25 cellular contexts compared by ENCODE assay signal in the genomic region with DNA sequence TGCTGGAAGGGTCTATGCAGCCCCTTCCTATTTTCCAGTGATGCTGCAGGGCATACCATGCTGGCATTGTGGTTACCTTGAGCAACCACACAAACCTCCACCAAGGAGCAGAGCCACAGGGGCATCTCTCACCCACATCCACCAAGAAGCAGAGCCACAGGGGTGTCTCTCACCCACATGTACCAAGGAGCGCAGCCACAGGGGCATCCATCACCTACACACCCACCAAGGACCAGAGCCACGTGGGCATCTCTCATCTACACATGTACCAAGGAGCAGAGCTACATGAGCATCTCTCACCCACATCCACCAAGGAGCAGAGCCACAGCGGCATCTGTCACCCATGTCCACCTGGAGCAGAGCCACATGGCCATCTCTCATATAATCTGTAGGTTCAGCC. TPM values are rescaled to one million over a fixed set of nuclear protein-coding genes. Genes with fewer than 3 reads are reported as not detected.
DNase-seq lines count a peak whose midpoint lies in the region; ATAC-seq and TF ChIP-seq lines count a peak whose summit lies in the region.
"Had no signal": no experiment of that assay in that cellular context is flagged by ENCODE, and none has a peak within 500 bp of the region (broad histone marks: within the 10 kb centered on the region; RNA-seq: fewer than 3 reads in every experiment).

No MANE protein-coding gene starts in this region.

- ATAC-seq in activated T-cell treated with anti-CD3 and anti-CD28 coated beads, Interleukin-2, amount 50 U/mL, for 72 hours (replicated peaks in 1 of 2) = peak; percentile 29 to 51
- ATAC-seq in DND-41 (ENCODE audit: insufficient read depth, low read depth) (peak; percentile 47; the same call in 2 of the 3 replicates), GM21528 (IDR thresholded peaks at IDR 0.05; ENCODE audit: low FRiP score, unreplicated experiment) (no peak), GM19467 (IDR thresholded peaks at IDR 0.05; ENCODE audit: unreplicated experiment) (no peak)
- peak in 1 of 2 donors; percentile 43 for ATAC-seq in natural killer cell treated with Interleukin-12 subunit alpha and Interleukin-12 subunit beta and Interleukin-15 and Interleukin-18, amount 100 ng/mL, for 72 hours
- ATAC-seq: CD8-positive, alpha-beta T cell; PC-3; Right ventricle myocardium inferior; SK-N-SH treated with all-trans-retinoic acid at 6 μM for 48 hours had no signal

- no peak overlapping the region for H2AFZ ChIP-seq in DND-41 (ENCODE audit: low read depth, low read length)
- H2AFZ ChIP-seq: GM23248 had no signal

- peaks cover 27% of the 10 kb centered on the region for H3K4me1 Mint-ChIP-seq in activated T-cell treated with anti-CD3 and anti-CD28 coated beads, Interleukin-2, amount 50 U/mL, for 72 hours (ENCODE audit: low read depth)
- peaks cover 44% of the 10 kb centered on the region for H3K4me1 Mint-ChIP-seq in activated CD4-positive, alpha-beta memory T cell treated with anti-CD3 and anti-CD28 coated beads, Interleukin-2, amount 10 ng/mL, durations not matched to agents 7 days and 5 days
- peaks cover 10 to 16% of the 10 kb centered on the region in 2 donors for H3K4me1 Mint-ChIP-seq in natural killer cell treated with Interleukin-12 subunit alpha and Interleukin-12 subunit beta and Interleukin-15 and Interleukin-18, amount 100 ng/mL, for 72 hours (ENCODE audit: low read depth in 2 of 2)

- H3K79me2 ChIP-seq in DND-41 (ENCODE audit: insufficient read depth, low read length) = peaks cover 100% of the 10 kb centered on the region

- no peak overlapping the region for H3K27ac Mint-ChIP-seq in activated T-cell treated with anti-CD3 and anti-CD28 coated beads, Interleukin-2, amount 50 U/mL, for 72 hours
- peak overlapping the region; percentile 11 for H3K27ac Mint-ChIP-seq in activated CD4-positive, alpha-beta memory T cell treated with anti-CD3 and anti-CD28 coated beads, Interleukin-2, amount 10 ng/mL, durations not matched to agents 7 days and 5 days
- H3K27ac Mint-ChIP-seq in natural killer cell treated with Interleukin-12 subunit alpha and Interleukin-12 subunit beta and Interleukin-15 and Interleukin-18, amount 100 ng/mL, for 72 hours = peak overlapping the region; percentile 12 to 50
- H3K27ac Mint-ChIP-seq: CD8-positive, alpha-beta T cell; H9 had no signal

- H3K9ac ChIP-seq in DND-41 (ENCODE audit: low read depth, low read length) = no peak overlapping the region
- H3K9ac ChIP-seq: GM23248 had no signal

- CTCF ChIA-PET in activated CD4-positive, alpha-beta memory T cell treated with anti-CD3 and anti-CD28 coated beads, Interleukin-2, amount 10 ng/mL, durations not matched to agents 7 days and 5 days (lab: Charles Lee) = no interaction called here

- peaks cover 22% of the 10 kb centered on the region for H3K4me1 ChIP-seq in DND-41 (ENCODE audit: insufficient read depth, low read length)
- H3K4me1 ChIP-seq in BE2C = no peaks in the 10 kb centered on the region
- H3K4me1 ChIP-seq: SJCRH30 had no signal

- peak in 1 of 2 donors; percentile 16 for DNase-seq in activated T-cell treated with anti-CD3 and anti-CD28 coated beads, Interleukin-2, amount 50 U/mL, for 72 hours
- DNase-seq in activated T-cell treated with anti-CD3 and anti-CD28 coated beads for 4 hours (no peak), DND-41 (no peak), BE2C (no peak)
- DNase-seq in activated CD4-positive, alpha-beta memory T cell treated with anti-CD3 and anti-CD28 coated beads, Interleukin-2, amount 10 ng/mL, durations not matched to agents 7 days and 5 days = no peak
- DNase-seq in natural killer cell treated with Interleukin-12 subunit alpha and Interleukin-12 subunit beta and Interleukin-15 and Interleukin-18, amount 100 ng/mL, for 72 hours (ENCODE audit: low spot score) = no peak
- DNase-seq: C1 segment of cervical spinal cord; Caco-2; CD8-positive, alpha-beta T cell; GM23248; H9; KG1; MG63; NCI-H2029; NCI-H446; NCI-H524 treated with DMSO at 0.1 percent for 48 hours; NCI-H774; PC-3; SJCRH30 had no signal

- H3K27me3 Mint-ChIP-seq in activated T-cell treated with anti-CD3 and anti-CD28 coated beads, Interleukin-2, amount 50 U/mL, for 72 hours (ENCODE audit: low read depth) = no peaks in the 10 kb centered on the region
- no peaks in the 10 kb centered on the region for H3K27me3 Mint-ChIP-seq in activated CD4-positive, alpha-beta memory T cell treated with anti-CD3 and anti-CD28 coated beads, Interleukin-2, amount 10 ng/mL, durations not matched to agents 7 days and 5 days
- peaks cover 0 to 5% of the 10 kb centered on the region in 2 donors for H3K27me3 Mint-ChIP-seq in natural killer cell treated with Interleukin-12 subunit alpha and Interleukin-12 subunit beta and Interleukin-15 and Interleukin-18, amount 100 ng/mL, for 72 hours

- H3K4me2 ChIP-seq in DND-41 (ENCODE audit: insufficient read depth, low read length) = no peak overlapping the region; the same call in 1 of the 2 replicates

- H3K4me3 ChIP-seq in DND-41 (ENCODE audit: low read depth in 1 of 2, low read length in 2 of 2) = no peak overlapping the region
- no peak overlapping the region for H3K4me3 ChIP-seq in BE2C (ENCODE audit: low read depth, low read length)
- H3K4me3 ChIP-seq: GM23248, MG63, SJCRH30 had no signal

- POLR2A ChIA-PET in activated CD4-positive, alpha-beta memory T cell treated with anti-CD3 and anti-CD28 coated beads, Interleukin-2, amount 10 ng/mL, durations not matched to agents 7 days and 5 days (lab: Charles Lee) = no interaction called here

- H3K9me3 ChIP-seq in DND-41 (ENCODE audit: insufficient read depth, low read length, severe bottlenecking) = no peaks in the 10 kb centered on the region
- no peaks in the 10 kb centered on the region for H3K9me3 ChIP-seq in BE2C
- H3K9me3 ChIP-seq: Caco-2, MG63, SJCRH30 had no signal

- peak overlapping the region; percentile 11 to 47 for H3K4me3 Mint-ChIP-seq in activated T-cell treated with anti-CD3 and anti-CD28 coated beads, Interleukin-2, amount 50 U/mL, for 72 hours
- no peak overlapping the region for H3K4me3 Mint-ChIP-seq in activated CD4-positive, alpha-beta memory T cell treated with anti-CD3 and anti-CD28 coated beads, Interleukin-2, amount 10 ng/mL, durations not matched to agents 7 days and 5 days
- no peak overlapping the region for H3K4me3 Mint-ChIP-seq in natural killer cell treated with Interleukin-12 subunit alpha and Interleukin-12 subunit beta and Interleukin-15 and Interleukin-18, amount 100 ng/mL, for 72 hours
- H3K4me3 Mint-ChIP-seq: CD8-positive, alpha-beta T cell; H9 had no signal

- H3K27ac ChIP-seq in DND-41 (ENCODE audit: low read length) = no peak overlapping the region; the same call in 1 of the 2 replicates
- H3K27ac ChIP-seq: GM23248, SJCRH30 had no signal

- H4K20me1 ChIP-seq in DND-41 (ENCODE audit: insufficient read depth, low read length) = peaks cover 78% of the 10 kb centered on the region

- no peaks in the 10 kb centered on the region for H3K27me3 ChIP-seq in DND-41 (ENCODE audit: insufficient read depth, low read length, poor library complexity)
- H3K27me3 ChIP-seq in BE2C = no peaks in the 10 kb centered on the region

- H3K9me3 Mint-ChIP-seq in activated T-cell treated with anti-CD3 and anti-CD28 coated beads, Interleukin-2, amount 50 U/mL, for 72 hours = no peaks in the 10 kb centered on the region
- H3K9me3 Mint-ChIP-seq in activated CD4-positive, alpha-beta memory T cell treated with anti-CD3 and anti-CD28 coated beads, Interleukin-2, amount 10 ng/mL, durations not matched to agents 7 days and 5 days = no peaks in the 10 kb centered on the region
- no peaks in the 10 kb centered on the region for H3K9me3 Mint-ChIP-seq in natural killer cell treated with Interleukin-12 subunit alpha and Interleukin-12 subunit beta and Interleukin-15 and Interleukin-18, amount 100 ng/mL, for 72 hours
- H3K9me3 Mint-ChIP-seq: CD8-positive, alpha-beta T cell had no signal

- H3K36me3 ChIP-seq in DND-41 (ENCODE audit: insufficient read depth, low read length) (peaks cover 98% of the 10 kb centered on the region), BE2C (no peaks in the 10 kb centered on the region)
- H3K36me3 ChIP-seq: MG63, SJCRH30 had no signal

- no peaks in the 10 kb centered on the region for H3K36me3 Mint-ChIP-seq in activated T-cell treated with anti-CD3 and anti-CD28 coated beads, Interleukin-2, amount 50 U/mL, for 72 hours (ENCODE audit: insufficient read depth in 2 of 2)
- H3K36me3 Mint-ChIP-seq in activated CD4-positive, alpha-beta memory T cell treated with anti-CD3 and anti-CD28 coated beads, Interleukin-2, amount 10 ng/mL, durations not matched to agents 7 days and 5 days (ENCODE audit: low read depth) = no peaks in the 10 kb centered on the region
- H3K36me3 Mint-ChIP-seq in natural killer cell treated with Interleukin-12 subunit alpha and Interleukin-12 subunit beta and Interleukin-15 and Interleukin-18, amount 100 ng/mL, for 72 hours = no peaks in the 10 kb centered on the region
- H3K36me3 Mint-ChIP-seq: CD8-positive, alpha-beta T cell had no signal

- TF ChIP-seq CTCF in DND-41 (IDR thresholded peaks at IDR 0.05; ENCODE audit: borderline replicate concordance, extremely low read depth, low read length, poor library complexity, severe bottlenecking) (no peak), BE2C (IDR thresholded peaks at IDR 0.05; ENCODE audit: low read depth, low read length) (no peak)

RNA-seq across cellular contexts. Expression of a gene that starts 8.8 kb away (rescaled TPM):
- total RNA-seq in activated T-cell treated with anti-CD3 and anti-CD28 coated beads, Interleukin-2, amount 50 U/mL, for 72 hours = 10 to 100 TPM; 19.4 to 28.2 TPM
- 10 to 100 TPM; 22.4 to 24.5 TPM for total RNA-seq in activated CD4-positive, alpha-beta memory T cell treated with anti-CD3 and anti-CD28 coated beads, Interleukin-2, amount 10 ng/mL, durations not matched to agents 7 days and 5 days
- 10 to 100 TPM; 15.4 to 15.9 TPM for total RNA-seq in natural killer cell treated with Interleukin-12 subunit alpha and Interleukin-12 subunit beta and Interleukin-15 and Interleukin-18, amount 100 ng/mL, for 72 hours
- polyA plus RNA-seq in BE2C (2012; ENCODE audit: insufficient read depth, insufficient read length, low read depth) = 2.5 TPM

RNA-seq across cellular contexts. Expression of a gene that starts 20.3 kb away (rescaled TPM):
- total RNA-seq in activated T-cell treated with anti-CD3 and anti-CD28 coated beads, Interleukin-2, amount 50 U/mL, for 72 hours = 10 to 100 TPM; 44.8 to 53.1 TPM
- 10 to 100 TPM; 62.6 to 64.2 TPM for total RNA-seq in activated CD4-positive, alpha-beta memory T cell treated with anti-CD3 and anti-CD28 coated beads, Interleukin-2, amount 10 ng/mL, durations not matched to agents 7 days and 5 days
- 10 to 100 TPM; 59.6 to 98.5 TPM for total RNA-seq in natural killer cell treated with Interleukin-12 subunit alpha and Interleukin-12 subunit beta and Interleukin-15 and Interleukin-18, amount 100 ng/mL, for 72 hours
- 0.12 TPM for polyA plus RNA-seq in BE2C (2012; ENCODE audit: insufficient read depth, insufficient read length, low read depth)

RNA-seq across cellular contexts. Expression of a gene that starts 59.4 kb away (rescaled TPM):
- total RNA-seq in activated T-cell treated with anti-CD3 and anti-CD28 coated beads, Interleukin-2, amount 50 U/mL, for 72 hours = under 1 TPM in 1 of 2 donors, not detected in 1; 0.10 TPM
- not detected for total RNA-seq in activated CD4-positive, alpha-beta memory T cell treated with anti-CD3 and anti-CD28 coated beads, Interleukin-2, amount 10 ng/mL, durations not matched to agents 7 days and 5 days
- total RNA-seq in natural killer cell treated with Interleukin-12 subunit alpha and Interleukin-12 subunit beta and Interleukin-15 and Interleukin-18, amount 100 ng/mL, for 72 hours = not detected
- polyA plus RNA-seq in BE2C (2012; ENCODE audit: insufficient read depth, insufficient read length, low read depth) = not detected
- total RNA-seq: Caco-2; CD8-positive, alpha-beta T cell; GM23248; H9; PC-3; Right ventricle myocardium inferior; RPMI7951; SJCRH30 had no signal
- polyA plus RNA-seq: AG04450, GM23248 had no signal

Comparison
In these comparisons a context has a peak if more than half of its experiments do, and no peak if none do; other contexts are left out.
1. ATAC-seq: peak in activated T-cell treated with anti-CD3 and anti-CD28 coated beads, Interleukin-2, amount 50 U/mL, for 72 hours (2 of 2) and DND-41 (single experiment); none in GM21528 (single experiment) and GM19467 (single experiment).
2. H3K4me3 Mint-ChIP-seq: peak in activated T-cell treated with anti-CD3 and anti-CD28 coated beads, Interleukin-2, amount 50 U/mL, for 72 hours (2 of 2); none in activated CD4-positive, alpha-beta memory T cell treated with anti-CD3 and anti-CD28 coated beads, Interleukin-2, amount 10 ng/mL, durations not matched to agents 7 days and 5 days (single experiment) and natural killer cell treated with Interleukin-12 subunit alpha and Interleukin-12 subunit beta and Interleukin-15 and Interleukin-18, amount 100 ng/mL, for 72 hours (single experiment).